Comparison of ENCODE assay signal across 9 cellular contexts in the genomic region with DNA sequence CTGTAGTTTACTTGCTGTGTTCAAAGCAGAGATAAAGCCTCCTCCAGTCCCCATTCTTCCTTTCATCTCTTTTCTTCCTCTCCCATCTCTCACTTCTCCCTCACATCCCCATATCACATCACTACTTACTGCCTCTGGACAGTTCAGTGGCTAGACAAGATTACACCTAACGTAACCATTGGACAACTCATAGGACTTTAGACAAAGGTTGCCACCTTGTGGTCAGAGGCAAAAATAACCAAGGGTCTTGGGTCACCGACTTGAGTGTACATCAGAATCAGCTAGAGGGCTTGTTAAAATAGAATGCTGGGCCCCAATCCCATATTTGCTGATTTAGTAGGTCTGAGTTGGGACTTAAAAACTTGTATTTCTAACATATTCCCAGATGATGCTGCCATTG.
DNase-seq lines count a peak whose midpoint lies in the region; ATAC-seq and TF ChIP-seq lines count a peak whose summit lies in the region.
"Had no signal": no experiment of that assay in that cellular context is flagged by ENCODE, and none has a peak within 500 bp of the region (broad histone marks: within the 10 kb centered on the region; RNA-seq: fewer than 3 reads in every experiment).

No MANE protein-coding gene starts in this region.

- no peak overlapping the region for H3K4me2 ChIP-seq in OCI-LY1 (ENCODE audit: low read length)

- no peaks in the 10 kb centered on the region for H3F3A ChIP-seq in OCI-LY1 (ENCODE audit: insufficient read depth, low read length)

- no peak for TF ChIP-seq EP300 in stomach (IDR thresholded peaks at IDR 0.05)

- ATAC-seq in HG03432 (IDR thresholded peaks at IDR 0.05; ENCODE audit: unreplicated experiment): peak; percentile 50
- ATAC-seq in body of pancreas: no peak

- TF ChIP-seq POLR2A in body of pancreas (IDR thresholded peaks at IDR 0.05): no peak
- TF ChIP-seq POLR2A in stomach (IDR thresholded peaks at IDR 0.05): no peak

- TF ChIP-seq CTCF in AG10803 (conservative IDR thresholded peaks at IDR 0.05; ENCODE audit: low read length): peak; percentile 65
- peak; percentile 46 for TF ChIP-seq CTCF in GM12864 (IDR thresholded peaks at IDR 0.05; ENCODE audit: low read depth, low read length, missing control alignments)
- peak; percentile 63 for TF ChIP-seq CTCF in OCI-LY1 (IDR thresholded peaks at IDR 0.05; ENCODE audit: low read length)
- peak in 6 of 7 experiments; percentile 29 to 68 (median 50) for TF ChIP-seq CTCF in body of pancreas (IDR thresholded peaks at IDR 0.05)
- peak in 5 of 7 experiments; percentile 19 to 53 (median 31) for TF ChIP-seq CTCF in stomach (IDR thresholded peaks at IDR 0.05)

- H4K20me1 ChIP-seq in OCI-LY1 (ENCODE audit: insufficient read depth, low read length): no peaks in the 10 kb centered on the region

- H3K9me3 ChIP-seq in OCI-LY1 (ENCODE audit: low read length) (no peaks in the 10 kb centered on the region), body of pancreas (no peaks in the 10 kb centered on the region), stomach (peaks cover 0 to 7% (median 3%) of the 10 kb centered on the region in 4 donors)
- H3K9me3 ChIP-seq: neutrophil had no signal

- H3K4me1 ChIP-seq in OCI-LY1 (ENCODE audit: insufficient read depth, low read length, severe bottlenecking) (no peaks in the 10 kb centered on the region), body of pancreas (no peaks in the 10 kb centered on the region), stomach (no peaks in the 10 kb centered on the region)

- H3K9ac ChIP-seq in OCI-LY1 (ENCODE audit: low read length): no peak overlapping the region

- H3K27ac ChIP-seq in OCI-LY1 (ENCODE audit: low read depth, low read length, poor library complexity, severe bottlenecking) (no peak overlapping the region), body of pancreas (no peak overlapping the region), stomach (no peak overlapping the region)
- H3K27ac ChIP-seq: neutrophil had no signal

- no peaks in the 10 kb centered on the region for H3K79me2 ChIP-seq in OCI-LY1 (ENCODE audit: insufficient read depth, low read length)

- intact Hi-C loops in body of pancreas (cut with DNase I): loop anchor here (10.0 kb wide), 1 partner anchor 665 kb away; no protein-coding TSS in a partner anchor
- intact Hi-C loops in stomach (cut with DNase I; ENCODE audit: low total_unique reads): no loop called here

- 0% methylated on average over 1 to 2 of the region's 2 CpGs for WGBS in body of pancreas, 2 donors
- 6 to 16% (median 6%) methylated on average over 2 of the region's 2 CpGs for WGBS in stomach, 5 donors

- H3K36me3 ChIP-seq in OCI-LY1 (ENCODE audit: insufficient read depth, low read length) (no peaks in the 10 kb centered on the region), body of pancreas (replicated peaks in 1 of 2; ENCODE audit: insufficient read depth in 1 of 2, low read depth in 2 of 2) (no peaks in the 10 kb centered on the region), stomach (no peaks in the 10 kb centered on the region)
- H3K36me3 ChIP-seq: neutrophil had no signal

- H3K4me3 ChIP-seq in AG10803 (ENCODE audit: low read length) (no peak overlapping the region), GM12864 (ENCODE audit: low read depth, low read length) (no peak overlapping the region), OCI-LY1 (ENCODE audit: low read depth, low read length, poor library complexity, severe bottlenecking) (no peak overlapping the region), body of pancreas (no peak overlapping the region), stomach (no peak overlapping the region)

- no peaks in the 10 kb centered on the region for H3K27me3 ChIP-seq in OCI-LY1 (ENCODE audit: insufficient read depth, low read length)
- H3K27me3 ChIP-seq in body of pancreas: no peaks in the 10 kb centered on the region
- peaks cover 0 to 5% (median 0%) of the 10 kb centered on the region in 3 donors for H3K27me3 ChIP-seq in stomach
- H3K27me3 ChIP-seq: neutrophil had no signal

- H3K9me2 ChIP-seq in OCI-LY1 (ENCODE audit: low read depth, low read length): no peaks in the 10 kb centered on the region

- peak; percentile 48 for DNase-seq in AG10803 (ENCODE audit: low read depth)
- peak; percentile 22 for DNase-seq in GM12864 (ENCODE audit: low read depth)
- DNase-seq in body of pancreas: peak; percentile 25 to 63 (median 47)
- peak; percentile 88 for DNase-seq in left kidney (ENCODE audit: low read depth, low spot score)
- DNase-seq in stomach: peak; percentile 34
- DNase-seq in occipital lobe (lab: John Stamatoyannopoulos, UW): no peak

- no peak overlapping the region for H2AFZ ChIP-seq in OCI-LY1 (ENCODE audit: low read length)
